19 cellular contexts compared by ENCODE assay signal in the genomic region with DNA sequence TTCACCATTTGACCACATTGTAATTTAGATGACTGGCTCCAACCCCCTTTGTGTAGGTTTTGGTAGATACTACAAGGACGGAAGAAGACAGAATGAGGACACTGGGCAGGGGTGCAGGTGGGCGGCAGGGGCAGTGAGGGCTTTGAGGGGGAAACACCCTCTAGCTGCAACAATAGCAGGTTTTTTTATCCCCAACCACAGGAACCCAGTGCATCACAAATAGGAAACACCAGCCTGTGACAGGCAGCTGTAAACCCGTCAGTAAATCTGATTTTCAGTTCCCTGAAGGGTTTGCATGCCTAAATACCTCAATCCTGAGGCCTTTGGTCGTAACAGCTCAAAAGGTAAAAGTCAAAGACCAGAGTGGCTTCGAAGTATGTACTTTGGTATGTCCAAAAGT. TPM values are rescaled to one million over a fixed set of nuclear protein-coding genes. Genes with fewer than 3 reads are reported as not detected.
A peak's percentile ranks its signal among the peaks of the same experiment; 100 is the strongest.
DNase-seq lines count a peak whose midpoint lies in the region; ATAC-seq, FAIRE-seq and TF ChIP-seq lines count a peak whose summit lies in the region.
"Had no signal": no experiment of that assay in that cellular context is flagged by ENCODE, and none has a peak within 500 bp of the region (broad histone marks: within the 10 kb centered on the region; RNA-seq: fewer than 3 reads in every experiment).

No MANE protein-coding gene starts in this region.

- H3K27ac ChIP-seq in GM12878 (ENCODE audit: control insufficient read depth, insufficient read depth) (peak overlapping the region; percentile 49), substantia nigra (ENCODE audit: low read depth, low read length, poor library complexity, severe bottlenecking) (no peak overlapping the region)
- H3K27ac ChIP-seq: epithelial cell of prostate, right lobe of liver, upper lobe of left lung had no signal

- peaks cover 10% of the 10 kb centered on the region for H3K36me3 Mint-ChIP-seq in nephron progenitor cell (ENCODE audit: low read depth)

- WGBS in GM12878 (ENCODE audit: insufficient coverage, insufficient replicate concordance, low lambda C conversion rate, missing lambda C conversion rate): 0% methylated on average over 5 of the region's 5 CpGs
- 77 to 94% methylated on average over 5 of the region's 5 CpGs for WGBS in lower leg skin, 2 donors

- H3K4me1 ChIP-seq in GM12878 (ENCODE audit: control insufficient read depth, insufficient read depth, low read length): peaks cover 33% of the 10 kb centered on the region

- no peak overlapping the region for H3K9ac ChIP-seq in GM12878 (ENCODE audit: control insufficient read depth, insufficient read depth, low read length)
- H3K9ac ChIP-seq: SK-N-SH had no signal

- H3K9me3 ChIP-seq in GM12878 (replicated peaks; ENCODE audit: control insufficient read depth, insufficient read depth, low read length): no peaks in the 10 kb centered on the region
- H3K9me3 ChIP-seq: right lobe of liver, SK-N-SH, upper lobe of left lung had no signal

- no peaks in the 10 kb centered on the region for H3K9me3 Mint-ChIP-seq in nephron progenitor cell
- H3K9me3 Mint-ChIP-seq: activated T-helper 17 cell treated with anti-CD3 and anti-CD28 coated beads, Interleukin-2, amount 50 U/mL, for 72 hours had no signal

- peaks cover 1% of the 10 kb centered on the region for H3K36me3 ChIP-seq in GM06990 (ENCODE audit: control insufficient read depth, insufficient read depth, low read length)
- H3K36me3 ChIP-seq in GM12878 (ENCODE audit: control insufficient read depth in 2 of 2, insufficient read depth in 2 of 2, low read length in 1 of 2): no peaks in the 10 kb centered on the region
- H3K36me3 ChIP-seq: right lobe of liver, upper lobe of left lung had no signal

- peak overlapping the region; percentile 56 for H3K4me2 ChIP-seq in GM12878 (ENCODE audit: control insufficient read depth, insufficient read depth)
- H3K4me2 ChIP-seq: SK-N-SH had no signal

- H3K4me3 ChIP-seq in GM06990 (replicated peaks; ENCODE audit: low read depth, low read length) (no peak overlapping the region), GM12878 (peak overlapping the region; percentile 14; the same call in 1 of the 2 replicates), lower leg skin (ENCODE audit: low read depth, poor library complexity, severe bottlenecking) (no peak overlapping the region)
- H3K4me3 ChIP-seq: right lobe of liver, upper lobe of left lung had no signal

- peaks cover 26% of the 10 kb centered on the region for H3K4me1 Mint-ChIP-seq in nephron progenitor cell

- DNase-seq in GM06990 (ENCODE audit: extremely low read depth, insufficient read length) (peak; percentile 60), GM19239 (ENCODE audit: insufficient read length, low spot score) (no peak), GM12878 (ENCODE audit: low read depth, low spot score) (peak; percentile 66), nephron progenitor cell (no peak), substantia nigra (lab: John Stamatoyannopoulos, UW) (no peak), lower leg skin (ENCODE audit: low spot score in 2 of 2) (no peak)
- DNase-seq in stimulated activated CD4-positive, alpha-beta T cell treated with anti-CD3 and anti-CD28 coated beads, Interleukin-4, amount 100 ng/mL, for 1 hour: no peak
- DNase-seq: GF-D8; KG1; NCI-H1436 treated with DMSO at 0.1 percent for 48 hours; NCI-H2227 treated with DMSO at 0.1 percent for 48 hours; nucleus accumbens; right lobe of liver; SK-N-SH; stimulated activated CD4-positive, alpha-beta T cell treated with anti-CD3 and anti-CD28 coated beads, Interleukin-2, amount 100 ng/mL, for 48 hours; upper lobe of left lung had no signal

- peak in 1 of 2 experiments; percentile 75; a peak in 2 of 4 replicates for TF ChIP-seq EP300 in GM12878 (IDR thresholded peaks at IDR 0.05; ENCODE audit: borderline replicate concordance in 1 of 2, control insufficient read depth in 1 of 2, low read depth in 2 of 2, low read length in 2 of 2)

- H4K20me1 ChIP-seq in GM12878 (ENCODE audit: control insufficient read depth, insufficient read depth): no peaks in the 10 kb centered on the region

- H3K4me3 Mint-ChIP-seq in nephron progenitor cell: no peak overlapping the region
- H3K4me3 Mint-ChIP-seq: activated T-helper 17 cell treated with anti-CD3 and anti-CD28 coated beads, Interleukin-2, amount 50 U/mL, for 72 hours had no signal

- TF ChIP-seq CTCF in GM06990 (IDR thresholded peaks at IDR 0.05; ENCODE audit: insufficient read depth, low read length, poor library complexity, severe bottlenecking) (no peak), GM12878 (IDR thresholded peaks at IDR 0.05 in 2 of 3, conservative IDR thresholded peaks at IDR 0.05 in 1 of 3; ENCODE audit: control insufficient read depth in 2 of 3, extremely low read depth in 1 of 3, insufficient read depth in 1 of 3, low read depth in 3 of 3, low read length in 3 of 3) (no peak), nephron progenitor cell (IDR thresholded peaks at IDR 0.05) (no peak), lower leg skin (IDR thresholded peaks at IDR 0.05) (no peak)

- SMC1A ChIA-PET in GM12878 (lab: Charles Lee; ENCODE audit: uncharacterized antibody, unreplicated experiment): interaction anchor here (0.5 to 9.8 kb wide), 15 partner anchors 9 to 547 kb away, joined by 3 to 79 read pairs (median 4); no protein-coding TSS in a partner anchor

- no peak overlapping the region for H3K27ac Mint-ChIP-seq in nephron progenitor cell
- H3K27ac Mint-ChIP-seq: activated T-helper 17 cell treated with anti-CD3 and anti-CD28 coated beads, Interleukin-2, amount 50 U/mL, for 72 hours had no signal

- intact Hi-C loops in GM12878 (cut with micrococcal nuclease; ENCODE audit: unreplicated experiment): no loop called here
- intact Hi-C loops in lower leg skin (cut with DNase I; ENCODE audit: low total_unique reads): no loop called here

- no peak for TF ChIP-seq RAD21 in GM12878 (IDR thresholded peaks at IDR 0.05; ENCODE audit: insufficient read depth, low read depth, low read length)

- FAIRE-seq in GM19239 (lab: Jason Lieb, UNC) (peak; percentile 95), GM12878 (lab: Jason Lieb, UNC) (peak; percentile 18)

- ATAC-seq in HG02938 (IDR thresholded peaks at IDR 0.05; ENCODE audit: unreplicated experiment) (peak; percentile 23), GM12878 (peak; percentile 49)
- ATAC-seq: activated T-helper 17 cell treated with anti-CD3 and anti-CD28 coated beads, Interleukin-2, amount 50 U/mL, for 72 hours; right lobe of liver had no signal

- RAD21 ChIA-PET in GM12878 (lab: Charles Lee; ENCODE audit: unreplicated experiment): interaction anchor here (0.8 to 2.7 kb wide), 15 partner anchors 22 to 547 kb away, joined by 3 to 19 read pairs (median 5); no protein-coding TSS in a partner anchor

- TF ChIP-seq POLR2A in GM12878 (IDR thresholded peaks at IDR 0.05; ENCODE audit: low read depth, low read length): no peak
- no peak for TF ChIP-seq POLR2A in lower leg skin (IDR thresholded peaks at IDR 0.05)

- peaks cover 23% of the 10 kb centered on the region for H3K79me2 ChIP-seq in GM12878 (ENCODE audit: control insufficient read depth, insufficient read depth, low read length)

- no peak overlapping the region for H2AFZ ChIP-seq in GM12878 (ENCODE audit: control insufficient read depth, low read depth, low read length)

- H3K27me3 ChIP-seq in GM06990 (replicated peaks; ENCODE audit: control insufficient read depth, insufficient read depth, low read length) (no peaks in the 10 kb centered on the region), GM12878 (replicated peaks in 1 of 2; ENCODE audit: control insufficient read depth in 2 of 2, insufficient read depth in 2 of 2, low read length in 1 of 2) (no peaks in the 10 kb centered on the region)
- H3K27me3 ChIP-seq: right lobe of liver, upper lobe of left lung had no signal

- POLR2A ChIA-PET in GM12878 (lab: Charles Lee): interaction anchor here (1.1 to 3.7 kb wide), 7 partner anchors 9 to 478 kb away, joined by 3 to 17 read pairs (median 4); no protein-coding TSS in a partner anchor

- CTCF ChIA-PET in GM12878 (lab: Yijun Ruan, JAX): interaction anchor here (0.8 to 3.0 kb wide), 10 partner anchors 11 to 549 kb away, joined by 3 to 26 read pairs (median 4); no protein-coding TSS in a partner anchor

- in situ Hi-C loops in GM12878 (cut with MboI): no loop called here

- no TSS peak for BruUV-seq in GM12878 (replicated peaks; lab: Mats Ljungman, UMichigan)

- peaks cover 3% of the 10 kb centered on the region for H3K27me3 Mint-ChIP-seq in nephron progenitor cell (ENCODE audit: low read depth, poor library complexity)
- H3K27me3 Mint-ChIP-seq: activated T-helper 17 cell treated with anti-CD3 and anti-CD28 coated beads, Interleukin-2, amount 50 U/mL, for 72 hours had no signal

TF ChIP-seq in GM12878, 131 proteins besides CTCF, POLR2A, EP300 and RAD21 (continues in another document):
- no peak for TF ChIP-seq STAT1 (conservative IDR thresholded peaks at IDR 0.05)

RNA-seq across cellular contexts. Expression of gene DTNBP1, which starts 4.5 kb away (rescaled TPM):
- 9.8 and 14.1 TPM in 2 replicates for total RNA-seq in GM12878 (2013; cell fraction: nucleolus; rRNA removed)
- total RNA-seq in GM12878 (2014; rRNA removed): 7.5 and 8.1 TPM in 2 replicates
- total RNA-seq in GM12878 (2014; rRNA removed; fragmentation: Illumina TruSeq; extraction: Trizol): 7.1 and 7.4 TPM in 2 replicates
- 19.0 and 20.0 TPM in 2 replicates for total RNA-seq in GM12878 (2021)
- 12.6 TPM for polyA plus RNA-seq in GM12878 (2011; ENCODE audit: low read depth)
- polyA plus RNA-seq in GM12878 (2011; rRNA removed): 22.5 and 40.3 TPM in 2 replicates
- polyA plus RNA-seq in GM12878 (2011; cell fraction: cytosol; rRNA removed): 46.3 and 49.1 TPM in 2 replicates
- 24.9 and 29.5 TPM in 2 replicates for polyA plus RNA-seq in GM12878 (2011; cell fraction: nucleus; rRNA removed)
- 15.8 and 15.9 TPM in 2 replicates for polyA plus RNA-seq in GM12878 (2012)
- 21.9 and 23.7 TPM in 2 replicates for polyA plus RNA-seq in GM12878 (2014; fragmentation: Illumina TruSeq; extraction: Trizol)
- 10 to 100 TPM; 10.9 to 20.2 TPM for polyA plus RNA-seq in GM12878 (2014; fragmentation: Nextera tagmentation; extraction: Ambion mirVana)
- 19.9 and 24.1 TPM in 2 replicates for polyA plus RNA-seq in GM12878 (2014; rRNA removed)
- 10 to 100 TPM; 26.4 to 28.0 TPM for polyA plus RNA-seq in GM12878 (2016; fragmentation: Nextera tagmentation; extraction: Ambion mirVana)
- 27.4 and 34.4 TPM in 2 replicates for polyA minus RNA-seq in GM12878 (2011; rRNA and poly(A)+ RNA removed)
- 7.9 and 16.5 TPM in 2 replicates for polyA minus RNA-seq in GM12878 (2011; cell fraction: cytosol; rRNA and poly(A)+ RNA removed)
- polyA minus RNA-seq in GM12878 (2011; cell fraction: nucleus; rRNA and poly(A)+ RNA removed): 10.0 and 14.9 TPM in 2 replicates
- total RNA-seq in lower leg skin: 10 to 100 TPM in 3 of 4 donors, 1 to 10 TPM in 1; 9.4 to 13.2 (median 11.6) TPM

Comparison
In these comparisons a context has a peak if more than half of its experiments do, and no peak if none do; other contexts are left out.
1. DNase-seq: peak in GM06990 (single experiment) and GM12878 (single experiment); none in GM19239 (single experiment), stimulated activated CD4-positive, alpha-beta T cell treated with anti-CD3 and anti-CD28 coated beads, Interleukin-4, amount 100 ng/mL, for 1 hour (single experiment), nephron progenitor cell (single experiment), substantia nigra (0 of 49) and lower leg skin (0 of 2).